Comparison of ENCODE assay signal across 27 cellular contexts in genomic region chr12:126027816-126028215, GRCh38.
"Had no signal": no experiment of that assay in that cellular context is flagged by ENCODE, and none has a peak within 500 bp of the region (broad histone marks: within the 10 kb centered on the region; RNA-seq: fewer than 3 reads in every experiment).

No MANE protein-coding gene starts in this region.

- H3K27ac Mint-ChIP-seq: memory B cell; naive thymus-derived CD4-positive, alpha-beta T cell; natural killer cell treated with Interleukin-12 subunit alpha and Interleukin-12 subunit beta and Interleukin-15 and Interleukin-18, amount 100 ng/mL, for 72 hours; progenitor cell of endocrine pancreas; stimulated activated naive B cell treated with anti-CD40 and anti-IgM and Interleukin-4, amounts not matched to agents 10 μg/mL and 1 μg/mL and 100 μg/mL, for 72 hours had no signal

- H3K27ac ChIP-seq: left lung, ovary, right atrium auricular region, right lobe of liver, skin epidermis, stomach, testis, thyroid gland, upper lobe of right lung, vagina had no signal

- H3K4me1 Mint-ChIP-seq: memory B cell; naive thymus-derived CD4-positive, alpha-beta T cell; stimulated activated naive B cell treated with anti-CD40 and anti-IgM and Interleukin-4, amounts not matched to agents 10 μg/mL and 1 μg/mL and 100 μg/mL, for 72 hours had no signal

- FAIRE-seq: islet of Langerhans, kidney had no signal

- H3K27me3 ChIP-seq: left lung, ovary, right atrium auricular region, right lobe of liver, stomach, testis, thyroid gland, upper lobe of right lung, vagina had no signal

- H3K4me3 Mint-ChIP-seq: memory B cell; naive thymus-derived CD4-positive, alpha-beta T cell; natural killer cell treated with Interleukin-12 subunit alpha and Interleukin-12 subunit beta and Interleukin-15 and Interleukin-18, amount 100 ng/mL, for 72 hours; stimulated activated naive B cell treated with anti-CD40 and anti-IgM and Interleukin-4, amounts not matched to agents 10 μg/mL and 1 μg/mL and 100 μg/mL, for 72 hours had no signal

- H3K36me3 Mint-ChIP-seq: memory B cell; naive thymus-derived CD4-positive, alpha-beta T cell; natural killer cell treated with Interleukin-12 subunit alpha and Interleukin-12 subunit beta and Interleukin-15 and Interleukin-18, amount 100 ng/mL, for 72 hours; stimulated activated naive B cell treated with anti-CD40 and anti-IgM and Interleukin-4, amounts not matched to agents 10 μg/mL and 1 μg/mL and 100 μg/mL, for 72 hours had no signal

- H3K4me3 ChIP-seq: left lung, lung, mucosa of descending colon, ovary, right atrium auricular region, right lobe of liver, skin epidermis, stomach, testis, thyroid gland, upper lobe of right lung, vagina had no signal

- DNase-seq: hippocampal formation; kidney; left colon; left lung; midbrain; mucosa of descending colon; naive thymus-derived CD4-positive, alpha-beta T cell; ovary; right lobe of liver; stimulated activated CD4-positive, alpha-beta T cell treated with anti-CD3 and anti-CD28 coated beads, Interleukin-12 subunit alpha, Interleukin-12 subunit beta, amount 100 ng/mL, for 4 hours; stimulated activated CD4-positive, alpha-beta T cell treated with anti-CD3 and anti-CD28 coated beads, Interleukin-15, amount 100 ng/mL, for 24 hours; stimulated activated CD4-positive, alpha-beta T cell treated with anti-CD3 and anti-CD28 coated beads, Interleukin-2, amount 100 ng/mL, for 24 hours; stimulated activated CD4-positive, alpha-beta T cell treated with anti-CD3 and anti-CD28 coated beads, Interleukin-4, amount 100 ng/mL, for 1 hour; stimulated activated naive B cell treated with anti-CD40 and anti-IgM and Interleukin-4, amounts not matched to agents 10 μg/mL and 1 μg/mL and 100 μg/mL, for 72 hours; stimulated activated naive CD8-positive, alpha-beta T cell treated with anti-CD3 and anti-CD28 coated beads, Interleukin-15, Interleukin-2, amounts not matched to agents 100 U/mL and 50 U/mL, for 24 hours; stomach; testis; thyroid gland; upper lobe of right lung had no signal

- H3K4me1 ChIP-seq: left lung, right atrium auricular region, right lobe of liver, stomach, testis, thyroid gland, upper lobe of right lung, vagina had no signal

- H3K36me3 ChIP-seq: left lung, ovary, right atrium auricular region, right lobe of liver, stomach, thyroid gland, upper lobe of right lung, vagina had no signal

- H3K9me3 Mint-ChIP-seq: natural killer cell treated with Interleukin-12 subunit alpha and Interleukin-12 subunit beta and Interleukin-15 and Interleukin-18, amount 100 ng/mL, for 72 hours had no signal

- H3K27me3 Mint-ChIP-seq: memory B cell; naive thymus-derived CD4-positive, alpha-beta T cell; natural killer cell treated with Interleukin-12 subunit alpha and Interleukin-12 subunit beta and Interleukin-15 and Interleukin-18, amount 100 ng/mL, for 72 hours; progenitor cell of endocrine pancreas; stimulated activated naive B cell treated with anti-CD40 and anti-IgM and Interleukin-4, amounts not matched to agents 10 μg/mL and 1 μg/mL and 100 μg/mL, for 72 hours had no signal

- H3K9me3 ChIP-seq: ovary, right atrium auricular region, right lobe of liver, testis, thyroid gland, upper lobe of right lung, vagina had no signal
